22 cellular contexts compared by ENCODE assay signal in the genomic region with DNA sequence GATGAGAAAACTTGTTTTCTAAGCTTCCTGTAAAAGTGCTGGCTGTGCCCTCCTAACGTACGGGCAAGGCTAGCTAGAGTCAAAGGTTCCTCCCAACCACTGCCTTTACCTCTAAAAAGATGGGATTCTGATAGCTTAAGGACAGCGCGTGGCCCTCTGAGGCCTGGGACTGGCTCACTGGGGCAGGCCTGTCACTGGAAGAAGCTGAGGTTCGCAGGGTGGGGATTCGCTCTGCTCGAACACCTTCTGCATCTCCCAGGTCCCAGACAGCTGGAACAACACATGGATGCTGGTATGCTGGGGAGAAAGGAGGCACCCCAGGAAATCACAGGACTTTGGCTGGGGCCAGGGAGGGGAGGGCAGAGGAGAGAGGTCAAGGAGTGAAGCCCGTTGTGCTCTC. TPM values are rescaled to one million over a fixed set of nuclear protein-coding genes. Genes with fewer than 3 reads are reported as not detected.
A peak's percentile ranks its signal among the peaks of the same experiment; 100 is the strongest.
DNase-seq lines count a peak whose midpoint lies in the region; ATAC-seq and TF ChIP-seq lines count a peak whose summit lies in the region.
"Had no signal": no experiment of that assay in that cellular context is flagged by ENCODE, and none has a peak within 500 bp of the region (broad histone marks: within the 10 kb centered on the region; RNA-seq: fewer than 3 reads in every experiment).

No MANE protein-coding gene starts in this region.

- peaks cover 11% of the 10 kb centered on the region for H3K27me3 Mint-ChIP-seq in activated naive CD4-positive, alpha-beta T cell treated with anti-CD3 and anti-CD28 coated beads, Interleukin-2, amount 10 ng/mL, durations not matched to agents 7 days and 5 days
- no peaks in the 10 kb centered on the region for H3K27me3 Mint-ChIP-seq in naive thymus-derived CD8-positive, alpha-beta T cell

- peak overlapping the region; percentile 14; the same call in 1 of the 2 replicates for H3K27ac ChIP-seq in RWPE1
- H3K27ac ChIP-seq: HL-60, SK-N-MC had no signal

- peak overlapping the region; percentile 24 for H3K27ac Mint-ChIP-seq in activated naive CD4-positive, alpha-beta T cell treated with anti-CD3 and anti-CD28 coated beads, Interleukin-2, amount 10 ng/mL, durations not matched to agents 7 days and 5 days
- H3K27ac Mint-ChIP-seq in activated naive CD4-positive, alpha-beta T cell treated with anti-CD3 and anti-CD28 coated beads, Interleukin-2, amount 50 U/mL, for 72 hours, result no peak overlapping the region
- H3K27ac Mint-ChIP-seq in naive thymus-derived CD8-positive, alpha-beta T cell, result peak overlapping the region; percentile 46 to 100 (median 94)

- H3K9me3 Mint-ChIP-seq in activated naive CD4-positive, alpha-beta T cell treated with anti-CD3 and anti-CD28 coated beads, Interleukin-2, amount 10 ng/mL, durations not matched to agents 7 days and 5 days, result no peaks in the 10 kb centered on the region
- H3K9me3 Mint-ChIP-seq in activated naive CD4-positive, alpha-beta T cell treated with anti-CD3 and anti-CD28 coated beads, Interleukin-2, amount 50 U/mL, for 72 hours, result no peaks in the 10 kb centered on the region
- H3K9me3 Mint-ChIP-seq in naive thymus-derived CD8-positive, alpha-beta T cell, result no peaks in the 10 kb centered on the region

- peaks cover 47% of the 10 kb centered on the region for H3K4me1 Mint-ChIP-seq in activated naive CD4-positive, alpha-beta T cell treated with anti-CD3 and anti-CD28 coated beads, Interleukin-2, amount 10 ng/mL, durations not matched to agents 7 days and 5 days
- H3K4me1 Mint-ChIP-seq in naive thymus-derived CD8-positive, alpha-beta T cell, result peaks cover 24 to 57% (median 42%) of the 10 kb centered on the region in 4 donors

- no peak overlapping the region for H3K4me3 Mint-ChIP-seq in activated naive CD4-positive, alpha-beta T cell treated with anti-CD3 and anti-CD28 coated beads, Interleukin-2, amount 10 ng/mL, durations not matched to agents 7 days and 5 days
- no peak overlapping the region for H3K4me3 Mint-ChIP-seq in naive thymus-derived CD8-positive, alpha-beta T cell

- CTCF ChIA-PET in activated naive CD4-positive, alpha-beta T cell treated with anti-CD3 and anti-CD28 coated beads, Interleukin-2, amount 10 ng/mL, durations not matched to agents 7 days and 5 days (lab: Charles Lee), result no interaction called here
- CTCF ChIA-PET in RWPE1 (lab: Yijun Ruan, JAX), result no interaction called here

- POLR2A ChIA-PET in RWPE1 (lab: Yijun Ruan, JAX; ENCODE audit: low non-redundant PET), result no interaction called here
- POLR2A ChIA-PET in naive thymus-derived CD8-positive, alpha-beta T cell (lab: Charles Lee), result no interaction called here

- no peak for ATAC-seq in activated naive CD4-positive, alpha-beta T cell treated with anti-CD3 and anti-CD28 coated beads, Interleukin-2, amount 50 U/mL, for 72 hours
- ATAC-seq in naive thymus-derived CD8-positive, alpha-beta T cell, result no peak
- ATAC-seq in HG03135 (IDR thresholded peaks at IDR 0.05; ENCODE audit: unreplicated experiment), result no peak
- no peak for ATAC-seq in GM21619 (IDR thresholded peaks at IDR 0.05; ENCODE audit: unreplicated experiment)
- ATAC-seq: HepG2 had no signal

- no peak for TF ChIP-seq CTCF in RWPE1 (conservative IDR thresholded peaks at IDR 0.05; ENCODE audit: low read depth)

- peaks cover 16% of the 10 kb centered on the region for H3K36me3 Mint-ChIP-seq in activated naive CD4-positive, alpha-beta T cell treated with anti-CD3 and anti-CD28 coated beads, Interleukin-2, amount 10 ng/mL, durations not matched to agents 7 days and 5 days
- no peaks in the 10 kb centered on the region for H3K36me3 Mint-ChIP-seq in activated naive CD4-positive, alpha-beta T cell treated with anti-CD3 and anti-CD28 coated beads, Interleukin-2, amount 50 U/mL, for 72 hours
- peaks cover 0 to 2% (median 2%) of the 10 kb centered on the region in 3 donors for H3K36me3 Mint-ChIP-seq in naive thymus-derived CD8-positive, alpha-beta T cell

- no peak for DNase-seq in activated naive CD4-positive, alpha-beta T cell treated with anti-CD3 and anti-CD28 coated beads, Interleukin-2, amount 10 ng/mL, durations not matched to agents 7 days and 5 days
- DNase-seq in activated naive CD4-positive, alpha-beta T cell treated with anti-CD3 and anti-CD28 coated beads, Interleukin-2, amount 50 U/mL, for 72 hours (ENCODE audit: low spot score in 2 of 2), result no peak
- DNase-seq in RWPE1 (ENCODE audit: low spot score) (no peak), C1 segment of cervical spinal cord (lab: John Stamatoyannopoulos, UW) (no peak), NCI-H2171 treated with DMSO at 0.1 percent for 48 hours (lab: John Stamatoyannopoulos, UW) (no peak)
- no peak for DNase-seq in naive thymus-derived CD8-positive, alpha-beta T cell
- DNase-seq: 8988T, AML-193, KBM-7, MM.1S, NCI-H1048, NCI-H1417 treated with DMSO at 0.1 percent for 48 hours, NCI-H187, NCI-H446 treated with DMSO at 0.1 percent for 48 hours, NCI-H526 treated with DMSO at 0.1 percent for 48 hours, SHP77 treated with DMSO at 0.1 percent for 48 hours, SW 1271 had no signal

RNA-seq across cellular contexts. Expression of a gene that starts 53.1 kb away (rescaled TPM):
- 10 to 100 TPM in 1 of 2 donors, 1 to 10 TPM in 1; 9.0 to 10.1 TPM for total RNA-seq in activated naive CD4-positive, alpha-beta T cell treated with anti-CD3 and anti-CD28 coated beads, Interleukin-2, amount 50 U/mL, for 72 hours
- total RNA-seq in naive thymus-derived CD8-positive, alpha-beta T cell, result 10 to 100 TPM; 13.5 to 15.1 TPM
- 10 to 100 TPM; 27.8 to 38.3 (median 30.1) TPM for polyA plus RNA-seq in naive thymus-derived CD8-positive, alpha-beta T cell

Comparison
In these comparisons a context has a peak if more than half of its experiments do, and no peak if none do; other contexts are left out.
1. H3K27ac Mint-ChIP-seq: peak in activated naive CD4-positive, alpha-beta T cell treated with anti-CD3 and anti-CD28 coated beads, Interleukin-2, amount 10 ng/mL, durations not matched to agents 7 days and 5 days (single experiment) and naive thymus-derived CD8-positive, alpha-beta T cell (10 of 10); none in activated naive CD4-positive, alpha-beta T cell treated with anti-CD3 and anti-CD28 coated beads, Interleukin-2, amount 50 U/mL, for 72 hours (0 of 2).